In genomic region chr11:27535103-27535502, GRCh38 we compare ENCODE assay signal across 4 cellular contexts.
"Had no signal": no experiment of that assay in that cellular context is flagged by ENCODE, and none has a peak within 500 bp of the region (broad histone marks: within the 10 kb centered on the region; RNA-seq: fewer than 3 reads in every experiment).

No MANE protein-coding gene starts in this region.

- DNase-seq: IMR-90, KBM-7 had no signal

- ATAC-seq: HepG2, K562 had no signal
